ENCODE assay signal across 8 cellular contexts in the genomic region with DNA sequence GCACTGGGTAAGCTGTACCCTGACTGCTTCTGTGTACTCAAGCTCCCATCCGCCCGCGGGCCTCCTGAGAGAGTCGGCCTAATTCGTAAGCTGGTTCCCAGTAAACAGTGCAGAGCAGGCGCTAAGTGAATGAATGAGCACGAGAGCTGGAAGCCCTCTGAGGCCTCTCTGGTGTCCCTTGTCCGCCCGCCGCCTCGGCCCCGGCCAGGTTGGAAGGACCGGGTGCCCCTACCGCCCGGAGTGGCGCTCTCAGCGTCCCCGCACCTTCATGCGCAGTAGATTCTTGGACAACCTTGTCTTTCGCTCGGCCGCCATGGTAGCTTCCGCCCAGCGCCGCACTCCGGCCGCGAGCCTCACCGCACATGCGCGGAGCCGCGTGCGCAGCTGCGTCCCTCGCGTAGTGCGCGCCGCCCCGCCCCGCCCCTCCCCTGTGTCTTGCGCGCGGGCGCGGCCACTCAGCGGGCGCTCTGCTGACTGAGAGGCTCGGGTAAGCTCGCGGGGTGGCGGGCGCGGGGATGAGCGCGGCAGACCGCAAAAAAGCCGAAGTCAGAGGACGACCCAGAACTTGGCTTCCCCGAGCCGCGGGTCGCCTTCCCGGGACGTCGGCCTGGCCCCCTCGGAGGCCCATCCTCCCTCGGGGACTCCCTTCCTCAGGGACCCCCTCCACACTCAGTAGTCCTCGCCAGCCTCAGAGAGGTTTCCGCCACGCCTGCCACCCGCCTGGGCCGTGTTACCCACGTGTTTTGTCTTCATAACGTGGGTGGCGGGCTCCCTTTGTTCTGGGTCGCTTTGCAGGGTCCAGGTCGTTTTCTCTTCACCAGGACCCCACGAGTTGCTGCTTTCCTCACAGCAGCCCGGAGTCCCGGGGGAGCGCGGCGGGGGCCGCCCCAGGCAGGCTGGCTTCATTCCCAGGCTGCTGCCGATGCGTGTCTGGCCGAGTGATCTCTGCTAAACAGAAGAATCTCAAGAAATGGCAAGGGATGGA. TPM values are rescaled to one million over a fixed set of nuclear protein-coding genes. Genes with fewer than 3 reads are reported as not detected.
A peak's percentile ranks its signal among the peaks of the same experiment; 100 is the strongest.
DNase-seq lines count a peak whose midpoint lies in the region; TF ChIP-seq lines count a peak whose summit lies in the region.

A gene with protein sequence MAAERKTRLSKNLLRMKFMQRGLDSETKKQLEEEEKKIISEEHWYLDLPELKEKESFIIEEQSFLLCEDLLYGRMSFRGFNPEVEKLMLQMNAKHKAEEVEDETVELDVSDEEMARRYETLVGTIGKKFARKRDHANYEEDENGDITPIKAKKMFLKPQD (minus strand): TSS at position 364 of the 985 bp plus-strand sequence. CDS start 49 bp downstream, at position 315.

- peaks cover 8% of the 10 kb centered on the region for H3K27me3 ChIP-seq in NT2/D1 (ENCODE audit: insufficient read depth, insufficient read length)

- peaks cover 9% of the 10 kb centered on the region for H3K36me3 Mint-ChIP-seq in endothelial cell (ENCODE audit: low read depth, unreplicated experiment)

- no peaks in the 10 kb centered on the region for H3K9me3 Mint-ChIP-seq in endothelial cell (ENCODE audit: unreplicated experiment)

- peak within 1 kb of the TSS; percentile 70 for H3K4me3 ChIP-seq in NT2/D1 (ENCODE audit: insufficient read length, low read depth)

- TF ChIP-seq CTCF in GM20000 (IDR thresholded peaks at IDR 0.05; ENCODE audit: extremely low read depth, missing control alignments) = no peak
- TF ChIP-seq CTCF in endothelial cell (IDR thresholded peaks at IDR 0.05; ENCODE audit: unreplicated experiment) = no peak

- peaks cover 2% of the 10 kb centered on the region for H3K27me3 Mint-ChIP-seq in endothelial cell (ENCODE audit: unreplicated experiment)

- peak within 1 kb of the TSS; percentile 89 for H3K27ac Mint-ChIP-seq in endothelial cell (ENCODE audit: unreplicated experiment)

- no peaks in the 10 kb centered on the region for H3K4me1 ChIP-seq in NT2/D1 (ENCODE audit: insufficient read depth, insufficient read length)

- DNase-seq in COLO829 (ENCODE audit: low spot score) (peak; percentile 67), GM20000 (ENCODE audit: low spot score) (peak; percentile 94), HT-29 (ENCODE audit: low spot score) (peak; percentile 91), NT2/D1 (ENCODE audit: low read depth, low spot score) (peak; percentile 84), endothelial cell (ENCODE audit: low spot score) (peak; percentile 96), midbrain (lab: John Stamatoyannopoulos, UW) (peak; percentile 92)
- peak; percentile 91 for DNase-seq in activated CD8-positive, alpha-beta memory T cell treated with anti-CD3 and anti-CD28 coated beads, Interleukin-2, amount 50 U/mL, for 4 hours
- peak; percentile 87 to 89 for DNase-seq in stimulated activated CD8-positive, alpha-beta memory T cell treated with anti-CD3 and anti-CD28 coated beads, Interleukin-15, amount 100 ng/mL, for 48 hours (ENCODE audit: low read depth in 2 of 2)

- peaks cover 14% of the 10 kb centered on the region; the same call in 1 of the 2 replicates for H3K9me3 ChIP-seq in NT2/D1 (ENCODE audit: insufficient read depth, low read length)

- peak within 1 kb of the TSS; percentile 94 for H3K9ac ChIP-seq in NT2/D1 (ENCODE audit: insufficient read length, low read depth)

- peak within 1 kb of the TSS; percentile 94 for H3K4me3 Mint-ChIP-seq in endothelial cell (ENCODE audit: unreplicated experiment)

- H3K4me1 Mint-ChIP-seq in endothelial cell (ENCODE audit: unreplicated experiment) = peaks cover 7% of the 10 kb centered on the region

- H3K36me3 ChIP-seq in NT2/D1 (ENCODE audit: insufficient read depth, insufficient read length, low read length) = peaks cover 39% of the 10 kb centered on the region

RNA-seq across cellular contexts. Expression of the gene that starts here (rescaled TPM):
- total RNA-seq in HT-29 (2014; rRNA removed; shearing (Covaris generic)) = 15.7 and 16.8 TPM in 2 replicates
- 18.5 TPM for total RNA-seq in endothelial cell (ENCODE audit: unreplicated experiment)

Comparison
In these comparisons a context has a peak if more than half of its experiments do, and no peak if none do; other contexts are left out.
1. Peak in every context shown above with its lines: DNase-seq and H3K4me3 ChIP-seq.